In genomic region chr5:61051267-61051666, GRCh38 we compare ENCODE assay signal across 2 cellular contexts.
TF ChIP-seq lines count a peak whose summit lies in the region.

No MANE protein-coding gene starts in this region.

TF ChIP-seq in IMR-90, 13 proteins besides CTCF, POLR2A, EP300 and RAD21 (continued from another document):
- no peak for TF ChIP-seq ELK1 (IDR thresholded peaks at IDR 0.05; ENCODE audit: borderline replicate concordance, low read depth, low read length)
- TF ChIP-seq CHD1 (IDR thresholded peaks at IDR 0.05; ENCODE audit: low read depth, low read length): no peak
- no peak for TF ChIP-seq MXI1 (IDR thresholded peaks at IDR 0.05; ENCODE audit: borderline replicate concordance, low read depth, low read length)
- no peak for TF ChIP-seq USF2 (IDR thresholded peaks at IDR 0.05; ENCODE audit: low read depth, low read length)
- no peak for TF ChIP-seq MAFK (IDR thresholded peaks at IDR 0.05; ENCODE audit: low read depth, low read length)
- TF ChIP-seq BHLHE40 (IDR thresholded peaks at IDR 0.05; ENCODE audit: low read depth, low read length): peak; percentile 34; the same call in 1 of the 2 replicates
- TF ChIP-seq RCOR1 (IDR thresholded peaks at IDR 0.05; ENCODE audit: insufficient replicate concordance, low read length): no peak
- no peak for TF ChIP-seq SMC3 (IDR thresholded peaks at IDR 0.05; ENCODE audit: low read depth, low read length)
- TF ChIP-seq CEBPB (IDR thresholded peaks at IDR 0.05; ENCODE audit: low read depth, low read length): no peak
- no peak for TF ChIP-seq MAZ (IDR thresholded peaks at IDR 0.05; ENCODE audit: borderline replicate concordance, low read depth, low read length)

TF ChIP-seq in liver, 16 proteins besides CTCF, POLR2A, EP300 and RAD21 (continued from another document):
- TF ChIP-seq REST (IDR thresholded peaks at IDR 0.05): no peak
- TF ChIP-seq TAF1 (conservative IDR thresholded peaks at IDR 0.05): no peak
